22 cellular contexts compared by ENCODE assay signal in the genomic region with DNA sequence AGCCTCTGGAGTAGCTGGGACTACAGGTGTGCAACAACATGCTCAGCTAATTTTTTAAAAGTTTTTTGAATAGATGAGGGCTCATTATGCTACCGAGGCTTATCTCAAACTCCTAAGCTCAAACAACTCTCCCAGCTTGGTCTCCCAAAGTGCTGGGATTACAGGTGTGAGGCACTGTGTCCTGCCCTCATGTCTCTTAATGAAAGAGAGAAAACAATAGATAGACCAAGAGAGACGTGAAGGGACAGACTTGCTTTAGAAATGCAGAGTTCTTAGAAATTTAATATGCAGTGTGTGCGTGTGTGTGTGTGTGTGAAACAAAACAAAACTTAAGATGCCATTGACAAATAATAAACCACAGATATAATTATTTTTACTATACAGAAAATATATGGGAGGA.
"Had no signal": no experiment of that assay in that cellular context is flagged by ENCODE, and none has a peak within 500 bp of the region (broad histone marks: within the 10 kb centered on the region; RNA-seq: fewer than 3 reads in every experiment).

No MANE protein-coding gene starts in this region.

- H3K9me3 ChIP-seq: ovary, right lobe of liver, testis, thyroid gland, transverse colon, upper lobe of left lung, vagina had no signal

- H3K27ac ChIP-seq: left ventricle myocardium inferior, ovary, right atrium auricular region, right lobe of liver, stomach, testis, thyroid gland, transverse colon, upper lobe of left lung, vagina had no signal

- H3K27me3 ChIP-seq: ovary, right atrium auricular region, right lobe of liver, stomach, testis, thyroid gland, transverse colon, upper lobe of left lung, vagina had no signal

- H3K36me3 ChIP-seq: ovary, transverse colon had no signal

- H3K4me1 ChIP-seq: left ventricle myocardium inferior, right atrium auricular region, right lobe of liver, stomach, testis, thyroid gland, transverse colon, upper lobe of left lung, vagina had no signal

- DNase-seq: hypothalamus; immature natural killer cell; left ventricle myocardium inferior; mesendoderm; naive B cell; natural killer cell; ovary; right lobe of liver; stimulated activated CD4-positive, alpha-beta T cell treated with anti-CD3 and anti-CD28 coated beads, Interleukin-1b, Interleukin-23, amount 100 ng/mL, for 48 hours; stimulated activated CD4-positive, alpha-beta T cell treated with anti-CD3 and anti-CD28 coated beads, Interleukin-2, amount 100 ng/mL, for 48 hours; stimulated activated naive B cell treated with anti-CD40 and anti-IgM and Interleukin-4, amounts not matched to agents 10 μg/mL and 1 μg/mL and 100 μg/mL, for 72 hours; stimulated activated naive CD8-positive, alpha-beta T cell treated with anti-CD3 and anti-CD28 coated beads, Interleukin-15, Interleukin-2, amounts not matched to agents 100 U/mL and 50 U/mL, for 24 hours; stomach; testis; thyroid gland; transverse colon; upper lobe of left lung had no signal

- H3K4me2 ChIP-seq: smooth muscle cell had no signal

- H3K4me3 ChIP-seq: left ventricle myocardium inferior, lung, ovary, right atrium auricular region, right lobe of liver, smooth muscle cell, stomach, testis, thyroid gland, transverse colon, upper lobe of left lung, vagina had no signal

- FAIRE-seq: islet of Langerhans had no signal
